Comparison of ENCODE assay signal across 37 cellular contexts in genomic region chr19:33340991-33341390, GRCh38. TPM values are rescaled to one million over a fixed set of nuclear protein-coding genes. Genes with fewer than 3 reads are reported as not detected.
"Had no signal": no experiment of that assay in that cellular context is flagged by ENCODE, and none has a peak within 500 bp of the region (broad histone marks: within the 10 kb centered on the region; RNA-seq: fewer than 3 reads in every experiment).

No MANE protein-coding gene starts in this region.

- H3K36me3 ChIP-seq: MG63 had no signal

- H3K9me3 ChIP-seq: MG63 had no signal

- DNase-seq: Karpas-422, Kasumi-1, MG63, MM.1S, MV-4-11, NCI-H1048, NCI-H1092, NCI-H1092 treated with DMSO at 0.1 percent for 48 hours, NCI-H1105, NCI-H1105 treated with DMSO at 0.1 percent for 48 hours, NCI-H1417, NCI-H1417 treated with DMSO at 0.1 percent for 48 hours, NCI-H1436, NCI-H1436 treated with DMSO at 0.1 percent for 48 hours, NCI-H146, NCI-H1694, NCI-H1694 treated with DMSO at 0.1 percent for 48 hours, NCI-H187, NCI-H187 treated with DMSO at 0.1 percent for 48 hours, NCI-H1930, NCI-H2029, NCI-H2029 treated with DMSO at 0.1 percent for 48 hours, NCI-H2081, NCI-H2081 treated with DMSO at 0.1 percent for 48 hours, NCI-H2107, NCI-H2171, NCI-H2171 treated with DMSO at 0.1 percent for 48 hours, NCI-H2227 treated with DMSO at 0.1 percent for 48 hours, NCI-H226, NCI-H345, NCI-H446, NCI-H446 treated with DMSO at 0.1 percent for 48 hours, NCI-H510A, NCI-H510A treated with DMSO at 0.1 percent for 48 hours, NCI-H524, NCI-H524 treated with DMSO at 0.1 percent for 48 hours had no signal

- H3K4me3 ChIP-seq: MG63 had no signal

RNA-seq across cellular contexts. Expression of gene CEBPA, which starts 38.7 kb away (rescaled TPM):
- total RNA-seq: M059J had no signal
